ENCODE assay signal across 14 cellular contexts in genomic region chr10:71854031-71854430, GRCh38. TPM values are rescaled to one million over a fixed set of nuclear protein-coding genes. Genes with fewer than 3 reads are reported as not detected.
DNase-seq lines count a peak whose midpoint lies in the region; ATAC-seq and TF ChIP-seq lines count a peak whose summit lies in the region.
"Had no signal": no experiment of that assay in that cellular context is flagged by ENCODE, and none has a peak within 500 bp of the region (broad histone marks: within the 10 kb centered on the region; RNA-seq: fewer than 3 reads in every experiment).

No MANE protein-coding gene starts in this region.

- no peak for ATAC-seq in HG02938 (IDR thresholded peaks at IDR 0.05; ENCODE audit: unreplicated experiment)

- H2AFZ ChIP-seq in mesenchymal stem cell (ENCODE audit: low read depth, low read length): no peak overlapping the region

- peak overlapping the region in 1 of 2 experiments; percentile 14 for H3K23ac ChIP-seq in mesenchymal stem cell (ENCODE audit: low read length in 2 of 2)

- TF ChIP-seq POLR2A in stomach (IDR thresholded peaks at IDR 0.05) (no peak), adrenal gland (IDR thresholded peaks at IDR 0.05) (no peak)

- H3K27me3 ChIP-seq in cardiac muscle cell: no peaks in the 10 kb centered on the region
- H3K27me3 ChIP-seq in right atrium auricular region: no peaks in the 10 kb centered on the region
- H3K27me3 ChIP-seq in mesenchymal stem cell (ENCODE audit: control insufficient read depth in 1 of 2, insufficient read depth in 1 of 2, low read length in 2 of 2): no peaks in the 10 kb centered on the region
- H3K27me3 ChIP-seq in stomach: no peaks in the 10 kb centered on the region
- no peaks in the 10 kb centered on the region for H3K27me3 ChIP-seq in adrenal gland

- H3K4me2 ChIP-seq in mesenchymal stem cell (ENCODE audit: low read length, poor library complexity, severe bottlenecking): no peak overlapping the region

- no peak overlapping the region for H4K8ac ChIP-seq in mesenchymal stem cell (ENCODE audit: low read length)

- no peak overlapping the region for H3K27ac ChIP-seq in cardiac muscle cell
- H3K27ac ChIP-seq in right atrium auricular region: no peak overlapping the region
- H3K27ac ChIP-seq in mesenchymal stem cell (ENCODE audit: low read length, poor library complexity, severe bottlenecking): no peak overlapping the region
- H3K27ac ChIP-seq in stomach: no peak overlapping the region
- no peak overlapping the region for H3K27ac ChIP-seq in adrenal gland

- peak; percentile 44 to 71 for DNase-seq in cardiac muscle cell (ENCODE audit: low read depth in 1 of 2, low spot score in 1 of 2)
- DNase-seq in right atrium auricular region (ENCODE audit: low spot score): no peak
- peak; percentile 57 for DNase-seq in choroid plexus epithelial cell (ENCODE audit: low read depth)
- DNase-seq in mesenchymal stem cell: no peak
- no peak for DNase-seq in stomach
- DNase-seq in adrenal gland: no peak
- DNase-seq in NCI-H146 (lab: John Stamatoyannopoulos, UW): no peak
- DNase-seq: ACHN; activated CD4-positive, alpha-beta T cell treated with anti-CD3 and anti-CD28 coated beads, Interleukin-2, amount 10 ng/mL, durations not matched to agents 7 days and 5 days; activated naive CD8-positive, alpha-beta T cell treated with anti-CD3 and anti-CD28 coated beads for 36 hours; cerebellar nuclear complex; NCI-H2171; SIG-M5 had no signal

- H2BK120ac ChIP-seq in mesenchymal stem cell (ENCODE audit: low read depth, low read length): no peak overlapping the region

- H3K14ac ChIP-seq in mesenchymal stem cell (ENCODE audit: low read length in 2 of 2): no peak overlapping the region

- H3K4me1 ChIP-seq in cardiac muscle cell (ENCODE audit: low read depth): peaks cover 11% of the 10 kb centered on the region
- H3K4me1 ChIP-seq in right atrium auricular region: peaks cover 0 to 20% of the 10 kb centered on the region in 2 donors
- H3K4me1 ChIP-seq in mesenchymal stem cell (ENCODE audit: control insufficient read depth, insufficient read depth, low read depth, low read length): peaks cover 7% of the 10 kb centered on the region
- H3K4me1 ChIP-seq in stomach: peaks cover 10 to 22% (median 18%) of the 10 kb centered on the region in 4 donors
- H3K4me1 ChIP-seq in adrenal gland (replicated peaks in 1 of 2): peaks cover 8 to 20% of the 10 kb centered on the region in 2 donors

- TF ChIP-seq CTCF in cardiac muscle cell (IDR thresholded peaks at IDR 0.05; ENCODE audit: low read depth, low read length): no peak
- TF ChIP-seq CTCF in right atrium auricular region (IDR thresholded peaks at IDR 0.05): no peak
- TF ChIP-seq CTCF in choroid plexus epithelial cell (conservative IDR thresholded peaks at IDR 0.05; ENCODE audit: low read depth, low read length): no peak
- no peak for TF ChIP-seq CTCF in stomach (IDR thresholded peaks at IDR 0.05)
- TF ChIP-seq CTCF in adrenal gland (IDR thresholded peaks at IDR 0.05): no peak

- H2BK15ac ChIP-seq in mesenchymal stem cell (ENCODE audit: low read depth, poor library complexity, severe bottlenecking): peak overlapping the region; percentile 63

- no peak overlapping the region for H4K91ac ChIP-seq in mesenchymal stem cell (ENCODE audit: low read length)

- intact Hi-C loops in stomach (cut with DNase I; ENCODE audit: low total_unique reads): no loop called here
- intact Hi-C loops in adrenal gland (cut with DNase I): no loop called here

- no peak overlapping the region for H3K18ac ChIP-seq in mesenchymal stem cell (ENCODE audit: low read depth in 1 of 2, low read length in 2 of 2)

- H3K9me3 ChIP-seq in cardiac muscle cell (ENCODE audit: low read depth): no peaks in the 10 kb centered on the region
- H3K9me3 ChIP-seq in right atrium auricular region: no peaks in the 10 kb centered on the region
- no peaks in the 10 kb centered on the region for H3K9me3 ChIP-seq in mesenchymal stem cell (ENCODE audit: control insufficient read depth, low read length)
- no peaks in the 10 kb centered on the region for H3K9me3 ChIP-seq in stomach
- no peaks in the 10 kb centered on the region for H3K9me3 ChIP-seq in adrenal gland (replicated peaks in 1 of 3)

- peak overlapping the region; percentile 57 for H3K9ac ChIP-seq in mesenchymal stem cell (ENCODE audit: low read length)

- H2AK5ac ChIP-seq in mesenchymal stem cell (ENCODE audit: low read length, severe bottlenecking): no peak overlapping the region

- H3K36me3 ChIP-seq in cardiac muscle cell: no peaks in the 10 kb centered on the region
- H3K36me3 ChIP-seq in right atrium auricular region: no peaks in the 10 kb centered on the region
- no peaks in the 10 kb centered on the region for H3K36me3 ChIP-seq in mesenchymal stem cell (ENCODE audit: control insufficient read depth in 1 of 2, insufficient read depth in 2 of 2, low read depth in 1 of 2, low read length in 2 of 2)
- H3K36me3 ChIP-seq in stomach: no peaks in the 10 kb centered on the region
- H3K36me3 ChIP-seq in adrenal gland (replicated peaks in 1 of 2): no peaks in the 10 kb centered on the region

- H3K4me3 ChIP-seq in cardiac muscle cell: no peak overlapping the region
- H3K4me3 ChIP-seq in right atrium auricular region: no peak overlapping the region
- H3K4me3 ChIP-seq in choroid plexus epithelial cell (ENCODE audit: low read depth, low read length): no peak overlapping the region
- no peak overlapping the region for H3K4me3 ChIP-seq in mesenchymal stem cell (ENCODE audit: insufficient read depth in 1 of 2, low read depth in 1 of 2, low read length in 2 of 2)
- no peak overlapping the region for H3K4me3 ChIP-seq in stomach
- no peak overlapping the region for H3K4me3 ChIP-seq in adrenal gland

- H2BK12ac ChIP-seq in mesenchymal stem cell (ENCODE audit: low read length in 2 of 2): peak overlapping the region in 1 of 2 experiments; percentile 21

- TF ChIP-seq EP300 in stomach (IDR thresholded peaks at IDR 0.05): no peak

- WGBS in mesenchymal stem cell: 82% methylated on average over 5 of the region's 5 CpGs
- 49 to 58% (median 54%) methylated on average over 5 of the region's 5 CpGs for WGBS in stomach, 5 donors
- 56 to 69% (median 63%) methylated on average over 5 of the region's 5 CpGs for WGBS in adrenal gland, 4 donors

- H3K79me1 ChIP-seq in mesenchymal stem cell (replicated peaks; ENCODE audit: low read length, poor library complexity, severe bottlenecking): peaks cover 1% of the 10 kb centered on the region

- H3K4ac ChIP-seq in mesenchymal stem cell (ENCODE audit: low read depth in 1 of 2, low read length in 2 of 2): no peak overlapping the region

- H2BK5ac ChIP-seq in mesenchymal stem cell (ENCODE audit: low read depth, low read length, poor library complexity, severe bottlenecking): no peak overlapping the region

RNA-seq across cellular contexts. Expression of gene PSAP, which starts 3.0 kb away (rescaled TPM):
- total RNA-seq in cardiac muscle cell (554 and 624 TPM in 2 replicates), right atrium auricular region (1,000 to 10,000 TPM; 1,145 to 1,486 TPM), stomach (100 to 1,000 TPM; 176 to 709 (median 604) TPM), adrenal gland (1,000 to 10,000 TPM; 1,730 to 3,452 (median 2,381) TPM)
- polyA plus RNA-seq in cardiac muscle cell (844 and 1,063 TPM in 2 replicates), stomach (100 to 1,000 TPM; 174 to 311 (median 308) TPM), adrenal gland (1,000 to 10,000 TPM in 1 of 3 donors, 100 to 1,000 TPM in 2; 623 to 1,694 (median 805) TPM)
- polyA plus RNA-seq in mesenchymal stem cell (2013, experiment 1 of 2): 688 TPM
- polyA plus RNA-seq in mesenchymal stem cell (2013, experiment 2 of 2): 698 TPM

Comparison
In these comparisons a context has a peak if more than half of its experiments do, and no peak if none do; other contexts are left out.
1. DNase-seq: peak in cardiac muscle cell (2 of 2) and choroid plexus epithelial cell (single experiment); none in right atrium auricular region (single experiment), mesenchymal stem cell (single experiment), stomach (single experiment), adrenal gland (0 of 7) and NCI-H146 (single experiment).